18 cellular contexts compared by ENCODE assay signal in genomic region chr10:131657985-131658330, GRCh38.
DNase-seq lines count a peak whose midpoint lies in the region; ATAC-seq, FAIRE-seq and TF ChIP-seq lines count a peak whose summit lies in the region.
"Had no signal": no experiment of that assay in that cellular context is flagged by ENCODE, and none has a peak within 500 bp of the region (broad histone marks: within the 10 kb centered on the region; RNA-seq: fewer than 3 reads in every experiment).

No MANE protein-coding gene starts in this region.

- H3K27ac Mint-ChIP-seq in Calu3 (ENCODE audit: unreplicated experiment), result no peak overlapping the region
- H3K27ac Mint-ChIP-seq: CD4-positive, alpha-beta T cell had no signal

- no peak overlapping the region for H3K9ac ChIP-seq in kidney (ENCODE audit: low read length in 2 of 2)
- H3K9ac ChIP-seq: BLaER1 treated with 17β-estradiol and CSF1 and Interleukin-3, amounts not matched to agents 10 nM and 100 nM; GM23248 had no signal

- H3K4me3 Mint-ChIP-seq in Calu3 (ENCODE audit: low read depth, unreplicated experiment), result no peak overlapping the region
- H3K4me3 Mint-ChIP-seq: CD4-positive, alpha-beta T cell had no signal

- peaks cover 6% of the 10 kb centered on the region for H3K36me3 Mint-ChIP-seq in Calu3 (ENCODE audit: insufficient read depth, unreplicated experiment)

- H3K4me1 ChIP-seq in kidney (ENCODE audit: control insufficient read depth in 1 of 2, insufficient read depth in 1 of 2, low read depth in 1 of 2, low read length in 2 of 2) (peaks cover 0 to 14% of the 10 kb centered on the region in 2 donors), sigmoid colon (no peaks in the 10 kb centered on the region)

- CTCF ChIA-PET in Calu3 (lab: Charles Lee), result no interaction called here

- no peaks in the 10 kb centered on the region for H3K9me3 Mint-ChIP-seq in Calu3 (ENCODE audit: low read depth, unreplicated experiment)
- H3K9me3 Mint-ChIP-seq: CD4-positive, alpha-beta T cell had no signal

- H3K9me3 ChIP-seq in kidney (ENCODE audit: control insufficient read depth in 1 of 2, low read length in 2 of 2), result no peaks in the 10 kb centered on the region
- no peaks in the 10 kb centered on the region for H3K9me3 ChIP-seq in sigmoid colon

- no peak for FAIRE-seq in kidney (lab: Jason Lieb, UNC)
- FAIRE-seq in D721Med (lab: Jason Lieb, UNC), result no peak
- FAIRE-seq: G401.6, GM12891, H54 had no signal

- no peak for TF ChIP-seq POLR2A in sigmoid colon (IDR thresholded peaks at IDR 0.05)

- intact Hi-C loops in kidney (cut with DNase I) (no loop called here), sigmoid colon (cut with DNase I) (no loop called here), Calu3 (cut with micrococcal nuclease; ENCODE audit: unreplicated experiment) (loop anchor here (10.0 kb wide), 1 partner anchor 127 kb away; no protein-coding TSS in a partner anchor)

- BruUV-seq in Calu3 (replicated peaks; lab: Mats Ljungman, UMichigan), result no TSS peak

- H3K36me3 ChIP-seq in kidney (ENCODE audit: control insufficient read depth in 1 of 2, insufficient read depth in 2 of 2, low read length in 2 of 2) (no peaks in the 10 kb centered on the region), sigmoid colon (no peaks in the 10 kb centered on the region)
- H3K36me3 ChIP-seq: BLaER1 treated with 17β-estradiol and CSF1 and Interleukin-3, amounts not matched to agents 10 nM and 100 nM had no signal

- peaks cover 0 to 8% (median 2%) of the 10 kb centered on the region in 3 donors for H3K27me3 ChIP-seq in sigmoid colon

- no peak for TF ChIP-seq CTCF in kidney (IDR thresholded peaks at IDR 0.05; ENCODE audit: borderline replicate concordance, extremely low read depth, insufficient read depth)
- no peak for TF ChIP-seq CTCF in sigmoid colon (IDR thresholded peaks at IDR 0.05)
- no peak for TF ChIP-seq CTCF in Calu3 (IDR thresholded peaks at IDR 0.05; ENCODE audit: unreplicated experiment)
- no peak for TF ChIP-seq CTCF in D721Med (IDR thresholded peaks at IDR 0.05; ENCODE audit: insufficient read depth, missing control alignments)

- no peak for TF ChIP-seq EP300 in sigmoid colon (IDR thresholded peaks at IDR 0.05)

- H3K27ac ChIP-seq in kidney (ENCODE audit: low read depth in 2 of 2, low read length in 2 of 2) (no peak overlapping the region), sigmoid colon (no peak overlapping the region)
- H3K27ac ChIP-seq: BLaER1 treated with 17β-estradiol and CSF1 and Interleukin-3, amounts not matched to agents 10 nM and 100 nM; GM23248 had no signal

- DNase-seq in activated effector memory CD4-positive, alpha-beta T cell treated with anti-CD3 and anti-CD28 coated beads, Interleukin-2, amount 50 U/mL, for 16 hours, result peak; percentile 28
- DNase-seq in activated effector memory CD4-positive, alpha-beta T cell treated with Interleukin-2 at 50 U/mL for 16 hours, result no peak
- DNase-seq in kidney, result peak; percentile 44
- DNase-seq in sigmoid colon, result peak; percentile 36
- no peak for DNase-seq in Calu3
- no peak for DNase-seq in D721Med (ENCODE audit: insufficient read length, low spot score)
- DNase-seq: 8988T; CD4-positive, alpha-beta T cell; DMS153; DMS79 treated with DMSO at 0.1 percent for 48 hours; EL; GM23248 had no signal

- peaks cover 24% of the 10 kb centered on the region for H3K4me1 Mint-ChIP-seq in Calu3 (ENCODE audit: low read depth, unreplicated experiment)

- H3K4me3 ChIP-seq in kidney (ENCODE audit: low read length in 2 of 2), result no peak overlapping the region
- H3K4me3 ChIP-seq in sigmoid colon, result no peak overlapping the region
- H3K4me3 ChIP-seq: BLaER1 treated with 17β-estradiol and CSF1 and Interleukin-3, amounts not matched to agents 10 nM and 100 nM; GM23248 had no signal

- ATAC-seq in GM18868 (IDR thresholded peaks at IDR 0.05; ENCODE audit: unreplicated experiment) (no peak), HG03095 (IDR thresholded peaks at IDR 0.05; ENCODE audit: unreplicated experiment) (no peak)

- 87 to 91% methylated on average over 9 of the region's 9 CpGs for WGBS in sigmoid colon, 2 donors

- no peaks in the 10 kb centered on the region for H3K27me3 Mint-ChIP-seq in Calu3 (ENCODE audit: unreplicated experiment)

Comparison
In these comparisons a context has a peak if more than half of its experiments do, and no peak if none do; other contexts are left out.
1. DNase-seq: peak in activated effector memory CD4-positive, alpha-beta T cell treated with anti-CD3 and anti-CD28 coated beads, Interleukin-2, amount 50 U/mL, for 16 hours (single experiment), kidney (single experiment) and sigmoid colon (single experiment); none in activated effector memory CD4-positive, alpha-beta T cell treated with Interleukin-2 at 50 U/mL for 16 hours (single experiment), Calu3 (single experiment) and D721Med (single experiment).